9 cellular contexts compared by ENCODE assay signal in genomic region chr16:15887283-15887682, GRCh38. TPM values are rescaled to one million over a fixed set of nuclear protein-coding genes. Genes with fewer than 3 reads are reported as not detected.
A peak's percentile ranks its signal among the peaks of the same experiment; 100 is the strongest.
DNase-seq lines count a peak whose midpoint lies in the region; ATAC-seq and TF ChIP-seq lines count a peak whose summit lies in the region.
"Had no signal": no experiment of that assay in that cellular context is flagged by ENCODE, and none has a peak within 500 bp of the region (broad histone marks: within the 10 kb centered on the region; RNA-seq: fewer than 3 reads in every experiment).

No MANE protein-coding gene starts in this region.

- H3K4me3 ChIP-seq in cardiac muscle cell = peak overlapping the region; percentile 97
- H3K4me3 ChIP-seq in astrocyte of the spinal cord (ENCODE audit: low read depth, low read length) = peak overlapping the region; percentile 69
- H3K4me3 ChIP-seq in uterus = peak overlapping the region; percentile 96 to 97
- peak overlapping the region in 2 of 4 donors; percentile 72 to 75 for H3K4me3 ChIP-seq in transverse colon

- TF ChIP-seq CTCF in cardiac muscle cell (IDR thresholded peaks at IDR 0.05; ENCODE audit: low read depth, low read length) = no peak
- no peak for TF ChIP-seq CTCF in astrocyte of the spinal cord (IDR thresholded peaks at IDR 0.05; ENCODE audit: low read depth, low read length)
- TF ChIP-seq CTCF in uterus (IDR thresholded peaks at IDR 0.05) = no peak
- TF ChIP-seq CTCF in transverse colon (IDR thresholded peaks at IDR 0.05) = no peak

- WGBS in transverse colon (ENCODE audit: low coverage in 1 of 2), 2 donors = 84 to 86% methylated on average over 3 to 4 of the region's 4 CpGs

- DNase-seq in cardiac muscle cell (ENCODE audit: low read depth in 1 of 2, low spot score in 1 of 2) = no peak
- DNase-seq in left cardiac atrium = no peak
- DNase-seq in astrocyte of the spinal cord (ENCODE audit: low read depth, low spot score) = no peak
- no peak for DNase-seq in memory B cell (ENCODE audit: low spot score in 2 of 2)
- DNase-seq in uterus = no peak
- no peak for DNase-seq in transverse colon
- no peak for DNase-seq in NCI-H146 (lab: John Stamatoyannopoulos, UW)
- DNase-seq: RPMI8226 had no signal

- H3K4me1 ChIP-seq in cardiac muscle cell (ENCODE audit: low read depth) (no peaks in the 10 kb centered on the region), uterus (peaks cover 0 to 8% of the 10 kb centered on the region in 2 donors), transverse colon (peaks cover 12 to 29% (median 18%) of the 10 kb centered on the region in 4 donors)

- H3K36me3 Mint-ChIP-seq in memory B cell = peaks cover 6% of the 10 kb centered on the region

- H3K27ac ChIP-seq in cardiac muscle cell = no peak overlapping the region
- H3K27ac ChIP-seq in uterus = no peak overlapping the region
- H3K27ac ChIP-seq in transverse colon = peak overlapping the region in 1 of 4 donors; percentile 94

- no peaks in the 10 kb centered on the region for H3K27me3 ChIP-seq in cardiac muscle cell
- H3K27me3 ChIP-seq in uterus = no peaks in the 10 kb centered on the region
- H3K27me3 ChIP-seq in transverse colon = no peaks in the 10 kb centered on the region

- H3K9me3 Mint-ChIP-seq in memory B cell = no peaks in the 10 kb centered on the region

- TF ChIP-seq POLR2A in uterus (IDR thresholded peaks at IDR 0.05) (no peak), transverse colon (IDR thresholded peaks at IDR 0.05) (no peak)

- in situ Hi-C loops in astrocyte of the spinal cord (cut with HindIII; ENCODE audit: low sequenced_read_pairs) = loop anchor here (25.0 kb wide), 1 partner anchor 100 kb away; no protein-coding TSS in a partner anchor
- in situ Hi-C loops in transverse colon (cut with MboI; ENCODE audit: low pct_ligation_motif_present in 1 of 4, low pct_unique_long_range_greater_than_20kb in 1 of 4, low sequenced_read_pairs in 3 of 4) = loop anchor here in 1 of 4 donors (10.0 kb wide), 1 partner anchor 138 kb away; no protein-coding TSS in a partner anchor

- H3K27me3 Mint-ChIP-seq in memory B cell = no peaks in the 10 kb centered on the region

- H3K4me3 Mint-ChIP-seq in memory B cell = peak overlapping the region; percentile 93

- no peak for TF ChIP-seq EP300 in transverse colon (IDR thresholded peaks at IDR 0.05; ENCODE audit: low read depth)

- peaks cover 4% of the 10 kb centered on the region for H3K36me3 ChIP-seq in cardiac muscle cell
- no peaks in the 10 kb centered on the region for H3K36me3 ChIP-seq in uterus
- peaks cover 0 to 11% (median 2%) of the 10 kb centered on the region in 4 donors for H3K36me3 ChIP-seq in transverse colon

- no peak overlapping the region for H3K27ac Mint-ChIP-seq in memory B cell

- ATAC-seq in left cardiac atrium = no peak
- ATAC-seq in memory B cell (ENCODE audit: low read depth) = no peak
- ATAC-seq in GM21576 (IDR thresholded peaks at IDR 0.05; ENCODE audit: unreplicated experiment) = no peak

- H3K9me3 ChIP-seq in cardiac muscle cell (ENCODE audit: low read depth) (no peaks in the 10 kb centered on the region), uterus (no peaks in the 10 kb centered on the region), transverse colon (no peaks in the 10 kb centered on the region)

- peaks cover 22% of the 10 kb centered on the region for H3K4me1 Mint-ChIP-seq in memory B cell

- intact Hi-C loops in left cardiac atrium (cut with DNase I) (no loop called here), uterus (cut with DNase I; ENCODE audit: low total_unique reads) (no loop called here), transverse colon (cut with DNase I; ENCODE audit: low total_unique reads) (no loop called here)

RNA-seq across cellular contexts. Expression of gene CEP20, which starts 1.1 kb away (rescaled TPM):
- 14.8 and 15.3 TPM in 2 replicates for total RNA-seq in cardiac muscle cell
- 21.4 and 33.3 TPM in 2 replicates for polyA plus RNA-seq in cardiac muscle cell
- total RNA-seq in left cardiac atrium = 10 to 100 TPM; 20.3 to 23.1 TPM
- total RNA-seq in uterus = 100 to 1,000 TPM in 1 of 4 donors, 10 to 100 TPM in 3; 13.8 to 101 (median 47.9) TPM
- total RNA-seq in transverse colon = 10 to 100 TPM in 3 of 4 donors, 1 to 10 TPM in 1; 9.4 to 21.7 (median 20.8) TPM

RNA-seq across cellular contexts. Expression of gene MYH11, which starts 30.5 kb away (rescaled TPM):
- 2.0 and 16.3 TPM in 2 replicates for total RNA-seq in cardiac muscle cell
- polyA plus RNA-seq in cardiac muscle cell = 3.3 and 12.2 TPM in 2 replicates
- total RNA-seq in left cardiac atrium = 10 to 100 TPM; 64.7 to 75.8 TPM
- total RNA-seq in uterus = 1,000 to 10,000 TPM in 2 of 4 donors, 100 to 1,000 TPM in 2; 447 to 1,893 (median 822) TPM
- 1,000 to 10,000 TPM in 2 of 4 donors, 100 to 1,000 TPM in 2; 619 to 1,914 (median 1,058) TPM for total RNA-seq in transverse colon
